Comparison of ENCODE assay signal across 15 cellular contexts in genomic region chrX:22314692-22315091, GRCh38. TPM values are rescaled to one million over a fixed set of nuclear protein-coding genes. Genes with fewer than 3 reads are reported as not detected.
DNase-seq lines count a peak whose midpoint lies in the region; ATAC-seq and TF ChIP-seq lines count a peak whose summit lies in the region.
"Had no signal": no experiment of that assay in that cellular context is flagged by ENCODE, and none has a peak within 500 bp of the region (broad histone marks: within the 10 kb centered on the region; RNA-seq: fewer than 3 reads in every experiment).

No MANE protein-coding gene starts in this region.

- H3K4me3 ChIP-seq in HUES6 (ENCODE audit: low read depth, low read length): no peak overlapping the region
- H3K4me3 ChIP-seq: coronary artery had no signal

- H3K9ac ChIP-seq in HUES6 (ENCODE audit: low read length): peak overlapping the region; percentile 34

- peaks cover 0 to 3% (median 0%) of the 10 kb centered on the region in 5 experiments for H3K9me3 Mint-ChIP-seq in brain

- H3K9me3 ChIP-seq in HUES6 (ENCODE audit: control insufficient read depth, insufficient read depth, low read depth, low read length): no peaks in the 10 kb centered on the region

- H3K27me3 ChIP-seq in HUES6 (ENCODE audit: control insufficient read depth, insufficient read depth, low read length): no peaks in the 10 kb centered on the region; the same call in 1 of the 2 replicates

- no peak for ATAC-seq in HG03460 (IDR thresholded peaks at IDR 0.05; ENCODE audit: unreplicated experiment)
- ATAC-seq: left colon, natural killer cell had no signal

- H3K4me1 ChIP-seq in HUES6 (ENCODE audit: control insufficient read depth, insufficient read depth, low read length): peaks cover 28% of the 10 kb centered on the region

- no peak for TF ChIP-seq CTCF in brain (conservative IDR thresholded peaks at IDR 0.05)

- DNase-seq in DMS53 (lab: John Stamatoyannopoulos, UW) (peak; percentile 57), iris pigment epithelial cell (ENCODE audit: low read depth) (peak; percentile 14), NCI-H146 treated with DMSO at 0.1 percent for 48 hours (lab: John Stamatoyannopoulos, UW; ENCODE audit: unreplicated experiment) (no peak), occipital lobe (lab: John Stamatoyannopoulos, UW) (no peak), GM19238 (ENCODE audit: insufficient read length, low spot score) (no peak)
- DNase-seq: C1 segment of cervical spinal cord, left colon, natural killer cell had no signal

- no peaks in the 10 kb centered on the region for H3K36me3 ChIP-seq in HUES6 (ENCODE audit: control insufficient read depth, insufficient read depth, low read length)

- H3K4me3 Mint-ChIP-seq in brain: peak overlapping the region in 2 of 5 experiments; percentile 14 to 57
- H3K4me3 Mint-ChIP-seq: activated naive CD8-positive, alpha-beta T cell; natural killer cell had no signal

- H3K27ac Mint-ChIP-seq in brain: peak overlapping the region in 3 of 5 experiments; percentile 76 to 91 (median 78)
- H3K27ac Mint-ChIP-seq: activated naive CD8-positive, alpha-beta T cell; natural killer cell had no signal

- no peaks in the 10 kb centered on the region for H3K36me3 Mint-ChIP-seq in brain
- H3K36me3 Mint-ChIP-seq: activated naive CD8-positive, alpha-beta T cell; natural killer cell had no signal

- H3K27me3 Mint-ChIP-seq in brain: no peaks in the 10 kb centered on the region

- H3K4me1 Mint-ChIP-seq in brain: peaks cover 14% of the 10 kb centered on the region
- H3K4me1 Mint-ChIP-seq: natural killer cell had no signal

- H3K27ac ChIP-seq in HUES6 (ENCODE audit: low read depth, low read length): peak overlapping the region; percentile 44
- H3K27ac ChIP-seq: coronary artery had no signal

RNA-seq across cellular contexts. Expression of gene CBLL2, which starts 42.0 kb away (rescaled TPM):
- polyA plus RNA-seq in brain (ENCODE audit: insufficient read depth, low read depth, low replicate concordance): not detected
- not detected for total RNA-seq in occipital lobe
- total RNA-seq: fibroblast of villous mesenchyme, left colon, natural killer cell, subcutaneous adipose tissue had no signal

Comparison
In these comparisons a context has a peak if more than half of its experiments do, and no peak if none do; other contexts are left out.
1. DNase-seq: peak in DMS53 (single experiment) and iris pigment epithelial cell (single experiment); none in NCI-H146 treated with DMSO at 0.1 percent for 48 hours (single experiment), occipital lobe (single experiment) and GM19238 (single experiment).